Comparison of ENCODE assay signal across 1 cellular context in the genomic region with DNA sequence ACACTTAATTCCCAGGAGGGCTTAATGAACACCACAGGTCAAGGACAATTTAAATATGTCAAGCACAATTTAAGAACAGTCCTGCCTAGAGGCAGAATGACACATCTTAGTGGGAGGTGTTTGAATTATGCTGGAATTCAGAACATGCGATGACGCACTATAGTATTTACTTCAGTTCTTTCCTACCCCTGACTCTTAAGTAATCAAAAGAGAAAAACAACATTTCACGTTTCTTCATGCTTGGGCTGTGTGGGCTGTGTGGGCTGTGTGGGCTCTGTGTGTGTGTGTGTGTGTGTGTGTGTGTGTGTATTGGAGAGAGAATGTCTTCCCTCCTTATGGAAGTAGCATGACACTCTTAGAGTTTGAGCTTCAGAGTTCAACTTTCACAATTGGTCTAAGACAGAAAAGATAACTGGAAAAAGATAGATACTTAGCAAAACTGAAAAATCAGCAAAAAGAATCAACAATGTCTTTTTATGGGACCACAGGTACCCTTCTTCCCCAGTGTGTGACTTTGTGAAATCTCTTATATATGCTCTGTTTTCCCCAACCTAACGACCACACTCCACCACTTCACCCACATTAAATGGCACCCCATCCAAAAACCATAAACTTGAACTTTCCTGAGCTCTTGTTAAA.
A peak's percentile ranks its signal among the peaks of the same experiment; 100 is the strongest.
TF ChIP-seq lines count a peak whose summit lies in the region.

No MANE protein-coding gene starts in this region.

TF ChIP-seq in SK-N-SH, 30 proteins besides CTCF, POLR2A, EP300 and RAD21:
- peak; percentile 65; the same call in 1 of the 2 replicates for TF ChIP-seq TEAD4 (IDR thresholded peaks at IDR 0.05; ENCODE audit: borderline replicate concordance, insufficient read depth)
- TF ChIP-seq, protein P1, sequence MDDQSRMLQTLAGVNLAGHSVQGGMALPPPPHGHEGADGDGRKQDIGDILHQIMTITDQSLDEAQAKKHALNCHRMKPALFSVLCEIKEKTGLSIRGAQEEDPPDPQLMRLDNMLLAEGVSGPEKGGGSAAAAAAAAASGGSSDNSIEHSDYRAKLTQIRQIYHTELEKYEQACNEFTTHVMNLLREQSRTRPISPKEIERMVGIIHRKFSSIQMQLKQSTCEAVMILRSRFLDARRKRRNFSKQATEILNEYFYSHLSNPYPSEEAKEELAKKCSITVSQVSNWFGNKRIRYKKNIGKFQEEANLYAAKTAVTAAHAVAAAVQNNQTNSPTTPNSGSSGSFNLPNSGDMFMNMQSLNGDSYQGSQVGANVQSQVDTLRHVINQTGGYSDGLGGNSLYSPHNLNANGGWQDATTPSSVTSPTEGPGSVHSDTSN (IDR thresholded peaks at IDR 0.05): peak; percentile 79
- peak; percentile 43 for TF ChIP-seq JUND (IDR thresholded peaks at IDR 0.05)
- TF ChIP-seq FOSL2 (IDR thresholded peaks at IDR 0.05; ENCODE audit: borderline replicate concordance, low read depth): peak; percentile 64; the same call in 1 of the 2 replicates
- TF ChIP-seq SIN3A (IDR thresholded peaks at IDR 0.05; ENCODE audit: borderline replicate concordance, low read depth, low read length): no peak
- no peak for TF ChIP-seq MAX (IDR thresholded peaks at IDR 0.05; ENCODE audit: low read depth)
